In the genomic region with DNA sequence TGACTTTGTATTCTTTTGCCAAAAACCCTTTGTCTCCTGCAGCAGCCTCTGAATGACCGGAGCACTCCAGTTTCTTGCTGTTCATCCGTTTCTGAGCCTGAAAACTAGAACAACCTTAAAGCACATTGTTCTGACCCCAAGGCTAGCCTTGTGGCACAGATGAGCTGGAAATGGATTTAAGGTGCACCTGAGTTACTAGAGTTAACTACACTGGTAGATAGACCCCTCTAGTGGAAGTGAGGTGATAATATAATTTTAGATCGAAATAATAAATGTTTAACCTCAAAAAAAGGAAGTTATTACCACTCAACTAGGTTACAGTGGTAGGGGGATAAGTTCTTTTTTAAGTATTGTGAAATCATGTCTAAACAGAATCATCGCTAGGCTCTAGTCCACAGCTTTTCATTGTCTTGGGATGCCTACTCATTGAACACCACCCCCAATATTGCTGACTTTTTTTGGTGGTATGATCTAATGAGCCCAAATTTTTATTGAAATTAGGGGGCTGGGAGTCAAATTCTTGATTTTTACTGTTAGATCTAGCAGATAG, we compare ENCODE assay signal across 15 cellular contexts. TPM values are rescaled to one million over a fixed set of nuclear protein-coding genes. Genes with fewer than 3 reads are reported as not detected.
DNase-seq lines count a peak whose midpoint lies in the region; ATAC-seq and TF ChIP-seq lines count a peak whose summit lies in the region.
"Had no signal": no experiment of that assay in that cellular context is flagged by ENCODE, and none has a peak within 500 bp of the region (broad histone marks: within the 10 kb centered on the region; RNA-seq: fewer than 3 reads in every experiment).

No MANE protein-coding gene starts in this region.

- H4K91ac ChIP-seq in H9 (ENCODE audit: insufficient read length, low read depth, low read length) = no peak overlapping the region

- in situ Hi-C loops in gastrocnemius medialis (cut with MboI; ENCODE audit: low sequenced_read_pairs in 4 of 4) = no loop called here
- in situ Hi-C loops in transverse colon (cut with MboI; ENCODE audit: low pct_ligation_motif_present in 1 of 4, low pct_unique_long_range_greater_than_20kb in 1 of 4, low sequenced_read_pairs in 3 of 4) = no loop called here

- POLR2A ChIA-PET in PC-9 (lab: Charles Lee; ENCODE audit: unreplicated experiment) = no interaction called here

- H3K9ac ChIP-seq in H9 (ENCODE audit: extremely low read depth, insufficient read length, low read length) = peak overlapping the region; percentile 29

- no peak for TF ChIP-seq POLR2A in gastrocnemius medialis (IDR thresholded peaks at IDR 0.05)
- no peak for TF ChIP-seq POLR2A in transverse colon (IDR thresholded peaks at IDR 0.05)

- no peaks in the 10 kb centered on the region for H3K9me3 Mint-ChIP-seq in H9
- H3K9me3 Mint-ChIP-seq: activated CD4-positive, alpha-beta T cell treated with anti-CD3 and anti-CD28 coated beads, Interleukin-2, amount 10 ng/mL, durations not matched to agents 24 days and 14 days; stimulated activated naive B cell treated with anti-CD40 and anti-IgM and Interleukin-4, amounts not matched to agents 10 μg/mL and 1 μg/mL and 100 μg/mL, for 72 hours had no signal

- no peak overlapping the region for H3K23ac ChIP-seq in H9 (ENCODE audit: insufficient read length, low read depth, low read length)

- peak overlapping the region; percentile 85; the same call in 1 of the 2 replicates for H3K4me3 ChIP-seq in PC-9
- peak overlapping the region in 2 of 4 donors; percentile 7 to 13 for H3K4me3 ChIP-seq in gastrocnemius medialis
- no peak overlapping the region for H3K4me3 ChIP-seq in transverse colon

- H4K8ac ChIP-seq in H9 (replicated peaks; ENCODE audit: insufficient read length, low read depth, low read length) = no peak overlapping the region

- peaks cover 7% of the 10 kb centered on the region for H3K23me2 ChIP-seq in H9 (ENCODE audit: insufficient read length, low read depth, low read length, poor library complexity, severe bottlenecking)

- H3K9me3 ChIP-seq in H9 (ENCODE audit: control insufficient read depth, low read depth, low read length) (no peaks in the 10 kb centered on the region), PC-9 (ENCODE audit: insufficient read depth, low read depth) (no peaks in the 10 kb centered on the region), gastrocnemius medialis (no peaks in the 10 kb centered on the region), transverse colon (no peaks in the 10 kb centered on the region)

- H3K4me2 ChIP-seq in H9 (ENCODE audit: insufficient read depth, insufficient read length, low read length) = no peak overlapping the region
- H3K4me2 ChIP-seq in PC-9 = peak overlapping the region; percentile 85

- H3K4me3 Mint-ChIP-seq in H9 = peak overlapping the region; percentile 99; a peak in 3 of 5 replicates
- H3K4me3 Mint-ChIP-seq: activated CD4-positive, alpha-beta T cell treated with anti-CD3 and anti-CD28 coated beads, Interleukin-2, amount 10 ng/mL, durations not matched to agents 24 days and 14 days; stimulated activated naive B cell treated with anti-CD40 and anti-IgM and Interleukin-4, amounts not matched to agents 10 μg/mL and 1 μg/mL and 100 μg/mL, for 72 hours had no signal

- H3K27me3 ChIP-seq in H9 (ENCODE audit: insufficient read depth, low read length) (no peaks in the 10 kb centered on the region), PC-9 (ENCODE audit: insufficient read depth, low read depth) (no peaks in the 10 kb centered on the region), foreskin keratinocyte (no peaks in the 10 kb centered on the region), gastrocnemius medialis (peaks cover 0 to 16% (median 10%) of the 10 kb centered on the region in 3 donors), transverse colon (no peaks in the 10 kb centered on the region)

- H3K4me1 Mint-ChIP-seq in H9 = peaks cover 40 to 43% of the 10 kb centered on the region in 2 experiments
- H3K4me1 Mint-ChIP-seq: activated CD4-positive, alpha-beta T cell treated with anti-CD3 and anti-CD28 coated beads, Interleukin-2, amount 10 ng/mL, durations not matched to agents 24 days and 14 days had no signal

- H3K79me2 ChIP-seq in H9 (ENCODE audit: insufficient read depth, low read length) (peaks cover 26% of the 10 kb centered on the region; the same call in 1 of the 2 replicates), PC-9 (ENCODE audit: low read depth) (peaks cover 65% of the 10 kb centered on the region)

- H3K27ac Mint-ChIP-seq in H9 = no peak overlapping the region; a peak in 1 of 7 replicates
- H3K27ac Mint-ChIP-seq: activated CD4-positive, alpha-beta T cell treated with anti-CD3 and anti-CD28 coated beads, Interleukin-2, amount 10 ng/mL, durations not matched to agents 24 days and 14 days; stimulated activated naive B cell treated with anti-CD40 and anti-IgM and Interleukin-4, amounts not matched to agents 10 μg/mL and 1 μg/mL and 100 μg/mL, for 72 hours had no signal

- H3F3A ChIP-seq in PC-9 (ENCODE audit: insufficient read depth, low read depth) = peaks cover 38% of the 10 kb centered on the region

- no peak overlapping the region for H2BK12ac ChIP-seq in H9 (ENCODE audit: insufficient read length, low read depth, low read length)

- no peak overlapping the region for H4K5ac ChIP-seq in H9 (ENCODE audit: insufficient read length, low read depth, low read length)

- H3K9me2 ChIP-seq in PC-9 (ENCODE audit: insufficient read depth) = no peaks in the 10 kb centered on the region

- TF ChIP-seq EP300 in transverse colon (IDR thresholded peaks at IDR 0.05; ENCODE audit: low read depth) = no peak

- H3K56ac ChIP-seq in H9 (ENCODE audit: insufficient read length, low read depth, low read length) = no peak overlapping the region

- TF ChIP-seq CTCF in H9 (conservative IDR thresholded peaks at IDR 0.05) (peak; percentile 23; the same call in 1 of the 3 replicates), PC-9 (conservative IDR thresholded peaks at IDR 0.05) (peak; percentile 39; the same call in 1 of the 2 replicates), foreskin keratinocyte (conservative IDR thresholded peaks at IDR 0.05) (peak; percentile 33), gastrocnemius medialis (IDR thresholded peaks at IDR 0.05 in 4 of 5, conservative IDR thresholded peaks at IDR 0.05 in 1 of 5) (no peak), transverse colon (IDR thresholded peaks at IDR 0.05) (no peak)

- intact Hi-C loops in PC-9 (cut with micrococcal nuclease; ENCODE audit: unreplicated experiment) (no loop called here), gastrocnemius medialis (cut with DNase I; ENCODE audit: low total_unique reads) (loop anchor here (5.0 kb wide), 4 partner anchors 64 to 231 kb away; no protein-coding TSS in a partner anchor), transverse colon (cut with DNase I; ENCODE audit: low total_unique reads) (no loop called here)

- H3K36me3 ChIP-seq in PC-9 (ENCODE audit: low read depth) = no peaks in the 10 kb centered on the region
- H3K36me3 ChIP-seq in gastrocnemius medialis = no peaks in the 10 kb centered on the region
- no peaks in the 10 kb centered on the region for H3K36me3 ChIP-seq in transverse colon

- CTCF ChIA-PET in PC-9 (lab: Charles Lee) = no interaction called here

- DNase-seq in H9 (no peak), PC-9 (no peak), foreskin keratinocyte (no peak), gastrocnemius medialis (no peak), transverse colon (no peak), NCI-H526 treated with DMSO at 0.1 percent for 48 hours (lab: John Stamatoyannopoulos, UW) (no peak)
- DNase-seq in activated CD4-positive, CD25-positive, alpha-beta regulatory T cell (lab: John Stamatoyannopoulos, UW) = no peak
- DNase-seq: activated CD4-positive, alpha-beta T cell treated with anti-CD3 and anti-CD28 coated beads, Interleukin-2, amount 10 ng/mL, durations not matched to agents 24 days and 14 days; activated naive CD4-positive, alpha-beta T cell treated with anti-CD3 and anti-CD28 coated beads, Interleukin-2, amount 50 U/mL, for 16 hours; NCI-H1930; SHP77; stimulated activated naive B cell treated with anti-CD40 and anti-IgM and Interleukin-4, amounts not matched to agents 10 μg/mL and 1 μg/mL and 100 μg/mL, for 72 hours had no signal

- no peak overlapping the region for H2BK5ac ChIP-seq in H9 (ENCODE audit: insufficient read length, low read length)

- H2AFZ ChIP-seq in H9 (ENCODE audit: low read length) = no peak overlapping the region
- no peak overlapping the region for H2AFZ ChIP-seq in PC-9

- no peak overlapping the region for H2AK5ac ChIP-seq in H9 (ENCODE audit: insufficient read length, low read length)

- peaks cover 2% of the 10 kb centered on the region; the same call in 1 of the 2 replicates for H3K4me1 ChIP-seq in H9 (ENCODE audit: insufficient read depth, low read length)
- H3K4me1 ChIP-seq in PC-9 (replicated peaks; ENCODE audit: insufficient read depth) = peaks cover 33% of the 10 kb centered on the region
- peaks cover 12% of the 10 kb centered on the region for H3K4me1 ChIP-seq in foreskin keratinocyte
- peaks cover 3 to 10% of the 10 kb centered on the region in 2 donors for H3K4me1 ChIP-seq in gastrocnemius medialis
- H3K4me1 ChIP-seq in transverse colon = no peaks in the 10 kb centered on the region

- H2BK15ac ChIP-seq in H9 (ENCODE audit: low read depth, low read length) = no peak overlapping the region

- no peaks in the 10 kb centered on the region for H4K20me1 ChIP-seq in H9 (ENCODE audit: control insufficient read depth, insufficient read depth, insufficient read length)
- H4K20me1 ChIP-seq in PC-9 (ENCODE audit: insufficient read depth) = 0 out of 2 replicates have a peak, but pooled peaks cover 3% of the 10 kb centered on the region

- no peaks in the 10 kb centered on the region for H3K79me1 ChIP-seq in H9 (ENCODE audit: insufficient read depth, low read depth, low read length, poor library complexity, severe bottlenecking)

- no peak overlapping the region for H3K4ac ChIP-seq in H9 (ENCODE audit: low read depth, low read length)

- BruUV-seq in PC-9 (replicated peaks; lab: Mats Ljungman, UMichigan) = no TSS peak

- H3K14ac ChIP-seq in H9 (ENCODE audit: insufficient read depth, low read length) = no peak overlapping the region

- ATAC-seq in foreskin keratinocyte (no peak), gastrocnemius medialis (no peak), HG02759 (IDR thresholded peaks at IDR 0.05; ENCODE audit: unreplicated experiment) (no peak)
- ATAC-seq: esophagus mucosa; stimulated activated naive B cell treated with anti-CD40 and anti-IgM and Interleukin-4, amounts not matched to agents 10 μg/mL and 1 μg/mL and 100 μg/mL, for 72 hours had no signal

- no peak overlapping the region for H3K18ac ChIP-seq in H9 (ENCODE audit: insufficient read length, low read depth, low read length)

- H2BK120ac ChIP-seq in H9 (ENCODE audit: low read depth, low read length, poor library complexity, severe bottlenecking) = no peak overlapping the region

- H3K27ac ChIP-seq in H9 (ENCODE audit: insufficient read length, low read depth, low read length) (no peak overlapping the region), PC-9 (peak overlapping the region; percentile 96; the same call in 1 of the 2 replicates), foreskin keratinocyte (peak overlapping the region; percentile 96), gastrocnemius medialis (peak overlapping the region; percentile 89 to 93 (median 92)), transverse colon (peak overlapping the region in 1 of 4 donors; percentile 89)
- H3K27ac ChIP-seq: HL-60 had no signal

- H3K27me3 Mint-ChIP-seq in H9 (ENCODE audit: low read depth) = no peaks in the 10 kb centered on the region

- no CpG with 5 or more reads among the region's 4 CpGs for WGBS in H9 (ENCODE audit: extremely low coverage, insufficient read length, low lambda C conversion rate)
- 50 to 51% methylated on average over 1 to 4 of the region's 4 CpGs for WGBS in transverse colon (ENCODE audit: low coverage in 1 of 2), 2 donors

- H3K36me3 Mint-ChIP-seq in H9 (ENCODE audit: insufficient read depth in 1 of 3, low read depth in 3 of 3) = peaks cover 3 to 33% (median 27%) of the 10 kb centered on the region in 3 experiments; a peak in 6 of 7 replicates
- H3K36me3 Mint-ChIP-seq: stimulated activated naive B cell treated with anti-CD40 and anti-IgM and Interleukin-4, amounts not matched to agents 10 μg/mL and 1 μg/mL and 100 μg/mL, for 72 hours had no signal

- no peak overlapping the region for H3T11ph ChIP-seq in H9 (ENCODE audit: low read length)

- H2BK20ac ChIP-seq in H9 (ENCODE audit: low read depth, low read length, poor library complexity, severe bottlenecking) = no peak overlapping the region

RNA-seq across cellular contexts. Expression of a gene that starts 2.7 kb away (rescaled TPM):
- 315 TPM in 2 replicates for total RNA-seq in H9 (2021)
- 221 and 257 TPM in 2 replicates for total RNA-seq in PC-9 (2021)
- 292 and 305 TPM in 2 replicates for total RNA-seq in foreskin keratinocyte
- 116 and 129 TPM in 2 replicates for polyA plus RNA-seq in foreskin keratinocyte
- 10 to 100 TPM; 15.8 to 23.1 (median 19.5) TPM for total RNA-seq in gastrocnemius medialis
- 100 to 1,000 TPM in 1 of 4 donors, 10 to 100 TPM in 2, 1 to 10 TPM in 1; 4.5 to 160 (median 21.9) TPM for total RNA-seq in transverse colon

Comparison
In these comparisons a context has a peak if more than half of its experiments do, and no peak if none do; other contexts are left out.
1. CTCF ChIP-seq: peak in H9 (single experiment), PC-9 (single experiment) and foreskin keratinocyte (single experiment); none in gastrocnemius medialis (0 of 5) and transverse colon (0 of 5).